Comparison of ENCODE assay signal across 3 cellular contexts in genomic region chr4:151994429-151994828, GRCh38.
TF ChIP-seq lines count a peak whose summit lies in the region.

No MANE protein-coding gene starts in this region.

TF ChIP-seq in Ishikawa, 13 proteins besides CTCF, POLR2A, EP300 and RAD21:
- TF ChIP-seq USF1 (IDR thresholded peaks at IDR 0.05) (peak; percentile 65), REST (IDR thresholded peaks at IDR 0.05; ENCODE audit: low read depth) (no peak), TCF12 (IDR thresholded peaks at IDR 0.05; ENCODE audit: low read depth) (no peak), CEBPB (IDR thresholded peaks at IDR 0.05) (no peak)

TF ChIP-seq in GM12878, 131 proteins besides CTCF, POLR2A, EP300 and RAD21:
- TF ChIP-seq SREBF2 (IDR thresholded peaks at IDR 0.05; ENCODE audit: low read length) (no peak), SIX5 (IDR thresholded peaks at IDR 0.05; ENCODE audit: low read depth, low read length, severe bottlenecking) (peak; percentile 27), IRF5 (IDR thresholded peaks at IDR 0.05; ENCODE audit: borderline replicate concordance) (no peak)

TF ChIP-seq in H1, 55 proteins besides CTCF, POLR2A, EP300 and RAD21:
- TF ChIP-seq ATF2 (IDR thresholded peaks at IDR 0.05; ENCODE audit: low read length) (no peak), E2F6 (IDR thresholded peaks at IDR 0.05) (no peak), SIX5 (IDR thresholded peaks at IDR 0.05; ENCODE audit: low read depth, low read length) (peak; percentile 23; the same call in 1 of the 2 replicates), SP1 (IDR thresholded peaks at IDR 0.05; ENCODE audit: low read depth, low read length) (no peak), YY1 (IDR thresholded peaks at IDR 0.05; ENCODE audit: low read depth, low read length) (no peak), KDM1A (IDR thresholded peaks at IDR 0.05; ENCODE audit: borderline replicate concordance, low read length) (no peak), JUN (IDR thresholded peaks at IDR 0.05; ENCODE audit: low read depth, low read length) (no peak)
